In genomic region chr10:114605155-114605797, GRCh38 we compare ENCODE assay signal across 13 cellular contexts. TPM values are rescaled to one million over a fixed set of nuclear protein-coding genes. Genes with fewer than 3 reads are reported as not detected.
DNase-seq lines count a peak whose midpoint lies in the region; ATAC-seq, FAIRE-seq and TF ChIP-seq lines count a peak whose summit lies in the region.
"Had no signal": no experiment of that assay in that cellular context is flagged by ENCODE, and none has a peak within 500 bp of the region (broad histone marks: within the 10 kb centered on the region; RNA-seq: fewer than 3 reads in every experiment).

No MANE protein-coding gene starts in this region.

- no peaks in the 10 kb centered on the region for H3K79me2 ChIP-seq in HepG2 (ENCODE audit: insufficient read depth, low read length)

- no peak overlapping the region for H3K9ac ChIP-seq in HepG2 (ENCODE audit: insufficient read depth, low read depth, low read length)

- no peak for TF ChIP-seq POLR2A in HepG2 (IDR thresholded peaks at IDR 0.05; ENCODE audit: insufficient read depth in 1 of 2, low read depth in 2 of 2, low read length in 2 of 2)

- H3K4me2 ChIP-seq in HepG2 (ENCODE audit: low read depth, low read length): peak overlapping the region; percentile 43

- no peaks in the 10 kb centered on the region for H3K36me3 Mint-ChIP-seq in osteocyte (ENCODE audit: unreplicated experiment)
- H3K36me3 Mint-ChIP-seq: natural killer cell treated with Interleukin-12 subunit alpha and Interleukin-12 subunit beta and Interleukin-15 and Interleukin-18, amount 100 ng/mL, for 72 hours had no signal

- BruUV-seq in HepG2 (replicated peaks; lab: Mats Ljungman, UMichigan): no TSS peak

- ATAC-seq in GM21423 (IDR thresholded peaks at IDR 0.05; ENCODE audit: unreplicated experiment) (peak; percentile 45), HepG2 (peak; percentile 96)
- ATAC-seq in stimulated activated naive CD8-positive, alpha-beta T cell treated with anti-CD3 and anti-CD28 coated beads, Interleukin-15, amount 100 ng/mL, for 72 hours: no peak
- ATAC-seq: natural killer cell treated with Interleukin-12 subunit alpha and Interleukin-12 subunit beta and Interleukin-15 and Interleukin-18, amount 100 ng/mL, for 72 hours; PC-3 had no signal

- in situ Hi-C loops in HepG2 (cut with HindIII; ENCODE audit: extremely low pct_ligation_motif_present, low pct_unique_long_range_greater_than_20kb): no loop called here

- intact Hi-C loops in HepG2 (cut with micrococcal nuclease; ENCODE audit: unreplicated experiment): no loop called here

- peak; percentile 72 for FAIRE-seq in HepG2 (lab: Jason Lieb, UNC)
- FAIRE-seq: endometrium had no signal

- TF ChIP-seq RAD21 in HepG2 (CRISPR knock-in tag; IDR thresholded peaks at IDR 0.05): no peak

- CTCF ChIA-PET in HepG2 (lab: Yijun Ruan, JAX; ENCODE audit: low intra/inter-chr PET ratio, low total read pairs): no interaction called here

- no peak overlapping the region for H3K27ac Mint-ChIP-seq in stimulated activated naive CD8-positive, alpha-beta T cell treated with anti-CD3 and anti-CD28 coated beads, Interleukin-15, amount 100 ng/mL, for 72 hours
- no peak overlapping the region for H3K27ac Mint-ChIP-seq in osteocyte (ENCODE audit: unreplicated experiment)
- H3K27ac Mint-ChIP-seq: natural killer cell treated with Interleukin-12 subunit alpha and Interleukin-12 subunit beta and Interleukin-15 and Interleukin-18, amount 100 ng/mL, for 72 hours had no signal

- H3K27me3 ChIP-seq in HepG2 (ENCODE audit: control insufficient read depth in 1 of 2, insufficient read depth in 2 of 2, low read length in 2 of 2): no peaks in the 10 kb centered on the region

- no peak for TF ChIP-seq EP300 in HepG2 (IDR thresholded peaks at IDR 0.05; ENCODE audit: low read depth in 2 of 2, low read length in 2 of 2)
- no peak for TF ChIP-seq EP300 in HepG2 (CRISPR knock-in tag; IDR thresholded peaks at IDR 0.05; ENCODE audit: borderline replicate concordance)

- H3K4me1 ChIP-seq in HepG2 (ENCODE audit: insufficient read depth, low read length): peaks cover 27% of the 10 kb centered on the region

- 25% methylated on average over 4 of the region's 4 CpGs for WGBS in HepG2 (ENCODE audit: low lambda C conversion rate)

- H3K36me3 ChIP-seq in HepG2 (replicated peaks in 1 of 2; ENCODE audit: control insufficient read depth in 1 of 2, insufficient read depth in 2 of 2, low read length in 2 of 2): no peaks in the 10 kb centered on the region

- no peak overlapping the region for H3K4me3 ChIP-seq in HepG2 (replicated peaks in 1 of 3; ENCODE audit: insufficient read depth in 1 of 3, low read depth in 2 of 3, low read length in 3 of 3)
- no peak overlapping the region for H3K4me3 ChIP-seq in coronary artery

- no peaks in the 10 kb centered on the region for H3K27me3 Mint-ChIP-seq in stimulated activated naive CD8-positive, alpha-beta T cell treated with anti-CD3 and anti-CD28 coated beads, Interleukin-15, amount 100 ng/mL, for 72 hours
- H3K27me3 Mint-ChIP-seq in osteocyte (ENCODE audit: unreplicated experiment): no peaks in the 10 kb centered on the region

- no peaks in the 10 kb centered on the region for H3K9me3 ChIP-seq in HepG2 (ENCODE audit: low read length)

- POLR2A ChIA-PET in HepG2 (lab: Yijun Ruan, JAX): no interaction called here

- H4K20me1 ChIP-seq in HepG2 (ENCODE audit: insufficient read depth, low read length): no peaks in the 10 kb centered on the region

- H3K4me1 Mint-ChIP-seq in stimulated activated naive CD8-positive, alpha-beta T cell treated with anti-CD3 and anti-CD28 coated beads, Interleukin-15, amount 100 ng/mL, for 72 hours: no peaks in the 10 kb centered on the region
- H3K4me1 Mint-ChIP-seq in osteocyte (ENCODE audit: unreplicated experiment): peaks cover 23% of the 10 kb centered on the region

- H3K27ac ChIP-seq in caudate nucleus (ENCODE audit: low read depth, low read length): peak overlapping the region; percentile 86
- H3K27ac ChIP-seq in HepG2 (ENCODE audit: extremely low read length, insufficient read depth, low read length): peak overlapping the region; percentile 26
- H3K27ac ChIP-seq in coronary artery: peak overlapping the region in 1 of 2 donors; percentile 71

- peak; percentile 22 for DNase-seq in COLO668 (lab: John Stamatoyannopoulos, UW; ENCODE audit: unreplicated experiment)
- DNase-seq in caudate nucleus (lab: John Stamatoyannopoulos, UW): no peak
- peak; percentile 68 for DNase-seq in HepG2 (ENCODE audit: low spot score)
- no peak for DNase-seq in stimulated activated naive CD8-positive, alpha-beta T cell treated with anti-CD3 and anti-CD28 coated beads, Interleukin-15, amount 100 ng/mL, for 72 hours
- DNase-seq in NCI-H187 treated with DMSO at 0.1 percent for 48 hours (lab: John Stamatoyannopoulos, UW): no peak
- no peak for DNase-seq in coronary artery (ENCODE audit: low spot score)
- no peak for DNase-seq in osteocyte (ENCODE audit: extremely low spot score, unreplicated experiment)
- DNase-seq: activated T-cell treated with anti-CD3 and anti-CD28 coated beads for 4 hours; PC-3; stimulated activated CD4-positive, alpha-beta T cell treated with anti-CD3 and anti-CD28 coated beads, Interleukin-12 subunit alpha, Interleukin-12 subunit beta, amount 100 ng/mL, for 4 hours had no signal

- no peak overlapping the region for H2AFZ ChIP-seq in HepG2 (ENCODE audit: low read length)

- no peaks in the 10 kb centered on the region for H3K9me3 Mint-ChIP-seq in stimulated activated naive CD8-positive, alpha-beta T cell treated with anti-CD3 and anti-CD28 coated beads, Interleukin-15, amount 100 ng/mL, for 72 hours
- no peaks in the 10 kb centered on the region for H3K9me3 Mint-ChIP-seq in osteocyte (ENCODE audit: unreplicated experiment)
- H3K9me3 Mint-ChIP-seq: natural killer cell treated with Interleukin-12 subunit alpha and Interleukin-12 subunit beta and Interleukin-15 and Interleukin-18, amount 100 ng/mL, for 72 hours had no signal

- TF ChIP-seq CTCF in HepG2 (CRISPR knock-in tag; IDR thresholded peaks at IDR 0.05) (no peak), coronary artery (IDR thresholded peaks at IDR 0.05) (no peak), osteocyte (IDR thresholded peaks at IDR 0.05) (no peak)

- no peak overlapping the region for H3K4me3 Mint-ChIP-seq in stimulated activated naive CD8-positive, alpha-beta T cell treated with anti-CD3 and anti-CD28 coated beads, Interleukin-15, amount 100 ng/mL, for 72 hours
- H3K4me3 Mint-ChIP-seq in osteocyte (ENCODE audit: unreplicated experiment): no peak overlapping the region
- H3K4me3 Mint-ChIP-seq: natural killer cell treated with Interleukin-12 subunit alpha and Interleukin-12 subunit beta and Interleukin-15 and Interleukin-18, amount 100 ng/mL, for 72 hours had no signal

TF ChIP-seq in HepG2, 621 proteins besides CTCF, POLR2A, EP300 and RAD21 (continues in another document):
- TF ChIP-seq FOSL2 (CRISPR knock-in tag; IDR thresholded peaks at IDR 0.05) (peak; percentile 46; the same call in 1 of the 2 replicates), SNAPC5 (CRISPR knock-in tag; IDR thresholded peaks at IDR 0.05; ENCODE audit: borderline replicate concordance) (no peak), ZNF644 (CRISPR knock-in tag; IDR thresholded peaks at IDR 0.05; ENCODE audit: low read depth) (0 out of 2 replicates have a peak, but pooled peaks have one; percentile 34)

RNA-seq across cellular contexts. Expression of gene ABLIM1, which starts 52.8 kb away (rescaled TPM):
- 59.4 and 98.7 TPM in 2 replicates for total RNA-seq in HepG2 (2016; rRNA removed; fragmentation: Illumina TruSeq; extraction: Trizol)
- total RNA-seq in HepG2 (2016; cell fraction: cytosol; rRNA removed; fragmentation: Illumina TruSeq; extraction: Trizol; ENCODE audit: low read depth): 9.8 and 11.3 TPM in 2 replicates
- 58.9 and 89.3 TPM in 2 replicates for total RNA-seq in HepG2 (2016; cell fraction: insoluble cytoplasmic fraction; rRNA removed; fragmentation: Illumina TruSeq; extraction: Trizol)
- total RNA-seq in HepG2 (2016; cell fraction: membrane; rRNA removed; fragmentation: Illumina TruSeq; extraction: Trizol): 46.0 and 48.9 TPM in 2 replicates
- total RNA-seq in HepG2 (2016; cell fraction: nucleus; rRNA removed; fragmentation: Illumina TruSeq; extraction: Trizol): 51.3 and 54.7 TPM in 2 replicates
- 68.6 and 92.7 TPM in 2 replicates for polyA plus RNA-seq in HepG2 (2011; rRNA removed)
- polyA plus RNA-seq in HepG2 (2011; cell fraction: cytosol; rRNA removed): 71.2 and 78.6 TPM in 2 replicates
- polyA plus RNA-seq in HepG2 (2011; cell fraction: nucleus; rRNA removed): 66.0 and 78.5 TPM in 2 replicates
- polyA plus RNA-seq in HepG2 (2012): 35.3 and 56.8 TPM in 2 replicates
- polyA plus RNA-seq in HepG2 (2016; cell fraction: cytosol; fragmentation: Illumina TruSeq; extraction: Trizol; ENCODE audit: low read depth): 4.3 and 5.3 TPM in 2 replicates
- 63.3 and 64.1 TPM in 2 replicates for polyA plus RNA-seq in HepG2 (2016; cell fraction: insoluble cytoplasmic fraction; fragmentation: Illumina TruSeq; extraction: Trizol; ENCODE audit: low read depth)
- 17.7 and 19.0 TPM in 2 replicates for polyA plus RNA-seq in HepG2 (2016; cell fraction: membrane; fragmentation: Illumina TruSeq; extraction: Trizol; ENCODE audit: low read depth)
- polyA plus RNA-seq in HepG2 (2016; cell fraction: nucleus; fragmentation: Illumina TruSeq; extraction: Trizol; ENCODE audit: insufficient read depth, low read depth): 43.5 and 44.5 TPM in 2 replicates
- polyA minus RNA-seq in HepG2 (2011; rRNA and poly(A)+ RNA removed; ENCODE audit: low replicate concordance): 156 and 220 TPM in 2 replicates
- polyA minus RNA-seq in HepG2 (2011; cell fraction: cytosol; rRNA and poly(A)+ RNA removed): 57.6 and 88.5 TPM in 2 replicates
- 98.6 and 111 TPM in 2 replicates for polyA minus RNA-seq in HepG2 (2011; cell fraction: nucleus; rRNA and poly(A)+ RNA removed)
- 39.0 and 43.3 TPM in 2 replicates for total RNA-seq in osteocyte

Comparison
In these comparisons a context has a peak if more than half of its experiments do, and no peak if none do; other contexts are left out.
1. DNase-seq: peak in COLO668 (single experiment) and HepG2 (single experiment); none in caudate nucleus (0 of 61), stimulated activated naive CD8-positive, alpha-beta T cell treated with anti-CD3 and anti-CD28 coated beads, Interleukin-15, amount 100 ng/mL, for 72 hours (0 of 2), NCI-H187 treated with DMSO at 0.1 percent for 48 hours (single experiment), coronary artery (single experiment) and osteocyte (single experiment).